In the genomic region with DNA sequence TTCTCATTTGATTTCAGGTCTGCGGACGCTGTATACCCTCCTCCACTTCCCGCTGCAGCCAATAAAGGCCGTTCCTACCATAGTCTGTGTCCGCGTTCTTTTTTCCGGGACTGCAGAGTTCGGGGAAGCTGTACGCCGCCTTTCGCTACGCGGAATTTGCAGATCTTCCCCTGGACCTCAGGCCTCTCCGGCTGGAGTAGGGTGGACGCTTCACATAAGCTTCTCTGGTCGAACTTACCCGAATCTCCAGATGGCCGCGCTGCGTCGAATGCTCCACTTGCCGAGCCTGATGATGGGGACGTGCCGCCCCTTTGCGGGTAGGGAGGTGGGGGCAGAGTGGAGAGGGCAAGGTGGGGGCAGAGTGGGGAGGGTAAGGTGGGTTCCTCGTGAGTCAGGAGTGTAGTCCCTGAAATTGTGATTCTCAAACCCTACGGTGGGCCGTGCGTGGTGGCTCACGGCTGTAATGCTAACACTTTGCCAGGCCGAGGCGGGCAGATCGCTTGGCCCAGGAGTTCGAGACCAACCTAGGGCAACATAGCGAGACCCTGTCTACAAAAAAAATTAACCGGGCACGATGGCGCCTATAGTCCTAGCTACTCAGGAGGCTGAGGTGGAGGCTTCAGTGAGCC, we compare ENCODE assay signal across 8 cellular contexts. TPM values are rescaled to one million over a fixed set of nuclear protein-coding genes. Genes with fewer than 3 reads are reported as not detected.
DNase-seq lines count a peak whose midpoint lies in the region; ATAC-seq and TF ChIP-seq lines count a peak whose summit lies in the region.

No MANE protein-coding gene starts in this region.

- H3K4me3 ChIP-seq in foreskin fibroblast (ENCODE audit: low read depth in 1 of 2, low read length in 2 of 2) (peak overlapping the region; percentile 76 to 80), osteoblast (ENCODE audit: insufficient read depth, low read length) (peak overlapping the region; percentile 97)

- H3K27ac ChIP-seq in osteoblast (ENCODE audit: low read depth, low read length), result peak overlapping the region; percentile 82

- peaks cover 14% of the 10 kb centered on the region for H4K20me1 ChIP-seq in osteoblast (ENCODE audit: insufficient read depth, low read length)

- DNase-seq in GM13976 (ENCODE audit: low spot score) (peak; percentile 62), activated gamma-delta T cell (lab: John Stamatoyannopoulos, UW) (peak; percentile 38), foreskin fibroblast (peak; percentile 42 to 75), osteoblast (ENCODE audit: insufficient read length, low spot score, missing footprints) (peak; percentile 80), ureter (ENCODE audit: low spot score) (peak; percentile 67)

- in situ Hi-C loops in GM13976 (cut with MboI; ENCODE audit: low sequenced_read_pairs, unreplicated experiment), result no loop called here

- no peak overlapping the region for H2AFZ ChIP-seq in osteoblast (ENCODE audit: low read length)

- H3K4me1 ChIP-seq in osteoblast (ENCODE audit: insufficient read depth, low read length), result peaks cover 25% of the 10 kb centered on the region

- TF ChIP-seq CTCF in GM13976 (IDR thresholded peaks at IDR 0.05; ENCODE audit: borderline replicate concordance, control extremely low read depth, extremely low read depth, insufficient read depth, missing control alignments) (no peak), foreskin fibroblast (IDR thresholded peaks at IDR 0.05; ENCODE audit: low read depth, low read length) (no peak), osteoblast (IDR thresholded peaks at IDR 0.05; ENCODE audit: extremely low read depth, low read depth, low read length) (no peak)

- peaks cover 40% of the 10 kb centered on the region for H3K79me2 ChIP-seq in osteoblast (ENCODE audit: insufficient read depth, low read length)

- no peaks in the 10 kb centered on the region for H3K9me3 ChIP-seq in osteoblast (ENCODE audit: low read depth, low read length)

- H3K27me3 ChIP-seq in osteoblast (ENCODE audit: insufficient read depth, low read length), result no peaks in the 10 kb centered on the region

- peak overlapping the region; percentile 91 for H3K4me2 ChIP-seq in osteoblast (ENCODE audit: insufficient read depth, low read length)

- ATAC-seq in HG02840 (IDR thresholded peaks at IDR 0.05; ENCODE audit: low FRiP score, unreplicated experiment) (peak; percentile 17), GM21737 (IDR thresholded peaks at IDR 0.05; ENCODE audit: unreplicated experiment) (no peak)

- peaks cover 29% of the 10 kb centered on the region for H3K36me3 ChIP-seq in osteoblast (ENCODE audit: insufficient read depth, low read length)

TF ChIP-seq in PFSK-1, 5 proteins besides CTCF, POLR2A, EP300 and RAD21:
- TF ChIP-seq TAF1 (IDR thresholded peaks at IDR 0.05; ENCODE audit: borderline replicate concordance, insufficient read depth, low read length) (peak; percentile 47; the same call in 1 of the 2 replicates), SIN3A (IDR thresholded peaks at IDR 0.05; ENCODE audit: borderline replicate concordance, insufficient read depth, low read length) (no peak), FOXP2 (optimal IDR thresholded peaks at IDR 0.05; ENCODE audit: borderline replicate concordance, extremely low read depth, extremely low read length, insufficient read depth) (no peak), POLR2AphosphoS5 (IDR thresholded peaks at IDR 0.05; ENCODE audit: low read depth, low read length) (no peak; the same call in 1 of the 2 replicates)

RNA-seq across cellular contexts. Expression of gene CSKMT, which starts 0.6 kb away (rescaled TPM):
- polyA plus RNA-seq in PFSK-1 (2012; ENCODE audit: insufficient read length, low read depth), result 95.0 TPM
- total RNA-seq in osteoblast (6.2 and 11.2 TPM in 2 replicates), ureter (20.7 TPM)

RNA-seq across cellular contexts. Expression of gene C11orf98, which starts 0.7 kb away (rescaled TPM):
- 122 TPM for polyA plus RNA-seq in PFSK-1 (2012; ENCODE audit: insufficient read length, low read depth)
- total RNA-seq in osteoblast (13.3 and 17.4 TPM in 2 replicates), ureter (52.6 TPM)

RNA-seq across cellular contexts. Expression of gene UQCC3, which starts 5.7 kb away (rescaled TPM):
- 39.0 TPM for polyA plus RNA-seq in PFSK-1 (2012; ENCODE audit: insufficient read length, low read depth)
- 4.4 and 5.8 TPM in 2 replicates for total RNA-seq in osteoblast
- 6.6 TPM for total RNA-seq in ureter

RNA-seq across cellular contexts. Expression of gene LBHD1, which starts 6.3 kb away (rescaled TPM):
- polyA plus RNA-seq in PFSK-1 (2012; ENCODE audit: insufficient read length, low read depth), result 3.6 TPM
- total RNA-seq in osteoblast (7.6 and 8.0 TPM in 2 replicates), ureter (9.8 TPM)

RNA-seq across cellular contexts. Expression of gene INTS5, which starts 12.6 kb away (rescaled TPM):
- 18.1 TPM for polyA plus RNA-seq in PFSK-1 (2012; ENCODE audit: insufficient read length, low read depth)
- 19.2 and 20.6 TPM in 2 replicates for total RNA-seq in osteoblast
- 19.2 TPM for total RNA-seq in ureter
